ENCODE assay signal across 14 cellular contexts in the genomic region with DNA sequence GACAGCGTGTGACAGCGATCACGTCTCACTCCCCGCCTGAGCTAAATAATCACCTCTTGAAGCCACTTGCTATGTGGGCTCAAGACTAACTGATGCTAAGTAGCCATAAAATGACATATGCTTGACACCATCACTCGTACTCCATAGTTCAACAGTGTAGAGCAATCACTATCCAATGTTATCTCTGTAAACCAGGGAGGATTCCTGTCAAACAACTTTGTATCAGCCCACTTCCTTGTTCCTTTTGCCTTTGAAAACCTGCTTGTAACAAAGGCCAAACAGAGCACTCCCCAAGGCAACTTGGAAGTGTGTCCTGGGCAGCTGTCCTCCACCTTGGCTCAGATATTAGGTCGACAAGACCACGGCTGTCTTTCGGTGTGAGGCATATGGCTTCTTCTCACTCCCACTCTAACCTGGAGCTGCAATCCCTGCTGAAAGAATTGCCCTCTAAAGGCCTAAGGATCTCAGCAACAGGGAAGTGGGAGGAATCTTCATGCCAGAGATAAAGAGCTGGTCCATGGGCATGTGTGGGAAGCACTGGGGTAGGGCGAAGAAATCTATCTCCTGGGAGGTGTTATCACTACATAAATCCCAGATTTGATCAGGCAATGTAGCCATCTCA.
DNase-seq lines count a peak whose midpoint lies in the region; ATAC-seq and TF ChIP-seq lines count a peak whose summit lies in the region.
"Had no signal": no experiment of that assay in that cellular context is flagged by ENCODE, and none has a peak within 500 bp of the region (broad histone marks: within the 10 kb centered on the region; RNA-seq: fewer than 3 reads in every experiment).

No MANE protein-coding gene starts in this region.

- no peaks in the 10 kb centered on the region for H3K27me3 ChIP-seq in spleen (replicated peaks in 1 of 7)
- H3K27me3 ChIP-seq: suprapubic skin had no signal

- ATAC-seq in GM18870 (IDR thresholded peaks at IDR 0.05; ENCODE audit: unreplicated experiment) (no peak), HG02970 (IDR thresholded peaks at IDR 0.05; ENCODE audit: low FRiP score, unreplicated experiment) (no peak)

- peaks cover 80% of the 10 kb centered on the region for H3K4me1 Mint-ChIP-seq in endothelial cell (ENCODE audit: unreplicated experiment)

- peak overlapping the region; percentile 88 for H3K27ac Mint-ChIP-seq in endothelial cell (ENCODE audit: unreplicated experiment)
- H3K27ac Mint-ChIP-seq: endodermal cell had no signal

- TF ChIP-seq POLR2A in spleen (IDR thresholded peaks at IDR 0.05), result no peak

- H3K9me3 ChIP-seq in spleen, result no peaks in the 10 kb centered on the region
- H3K9me3 ChIP-seq: suprapubic skin had no signal

- H3K36me3 ChIP-seq in spleen, result peaks cover 0 to 21% (median 5%) of the 10 kb centered on the region in 6 donors
- H3K36me3 ChIP-seq: suprapubic skin had no signal

- peaks cover 4% of the 10 kb centered on the region for H3K36me3 Mint-ChIP-seq in endothelial cell (ENCODE audit: low read depth, unreplicated experiment)

- DNase-seq in DMS153 (lab: John Stamatoyannopoulos, UW), result peak; percentile 66
- no peak for DNase-seq in DMS153 treated with DMSO at 0.1 percent for 48 hours (lab: John Stamatoyannopoulos, UW; ENCODE audit: unreplicated experiment)
- DNase-seq in NCI-H510A (lab: John Stamatoyannopoulos, UW), result peak; percentile 66
- DNase-seq in endothelial cell (ENCODE audit: low spot score), result no peak
- no peak for DNase-seq in spleen
- DNase-seq in AML-193 (lab: John Stamatoyannopoulos, UW), result no peak
- DNase-seq: 8988T; activated CD4-positive, CD25-positive, alpha-beta regulatory T cell; endodermal cell; IMR-90; NCI-H2081 had no signal

- no peak overlapping the region for H3K4me3 ChIP-seq in spleen
- H3K4me3 ChIP-seq: suprapubic skin had no signal

- intact Hi-C loops in spleen (cut with DNase I; ENCODE audit: low total_unique reads), result no loop called here

- H3K4me3 Mint-ChIP-seq in endothelial cell (ENCODE audit: unreplicated experiment), result no peak overlapping the region
- H3K4me3 Mint-ChIP-seq: endodermal cell had no signal

- no peaks in the 10 kb centered on the region for H3K9me3 Mint-ChIP-seq in endothelial cell (ENCODE audit: unreplicated experiment)
- H3K9me3 Mint-ChIP-seq: endodermal cell had no signal

- TF ChIP-seq CTCF in endothelial cell (IDR thresholded peaks at IDR 0.05; ENCODE audit: unreplicated experiment) (no peak), spleen (IDR thresholded peaks at IDR 0.05 in 8 of 11, conservative IDR thresholded peaks at IDR 0.05 in 3 of 11) (no peak)

- 81 to 85% (median 81%) methylated on average over 9 of the region's 9 CpGs for WGBS in spleen, 5 donors

- H3K27me3 Mint-ChIP-seq in endothelial cell (ENCODE audit: unreplicated experiment), result peaks cover 10% of the 10 kb centered on the region

- peak overlapping the region in 7 of 8 donors; percentile 17 to 96 (median 89) for H3K27ac ChIP-seq in spleen
- H3K27ac ChIP-seq: suprapubic skin had no signal

- H3K4me1 ChIP-seq in spleen, result peaks cover 0 to 91% (median 67%) of the 10 kb centered on the region in 6 donors

Comparison
In these comparisons a context has a peak if more than half of its experiments do, and no peak if none do; other contexts are left out.
1. DNase-seq: peak in DMS153 (single experiment) and NCI-H510A (single experiment); none in DMS153 treated with DMSO at 0.1 percent for 48 hours (single experiment), endothelial cell (single experiment), spleen (single experiment) and AML-193 (0 of 2).